In genomic region chr1:214234635-214235025, GRCh38 we compare ENCODE assay signal across 15 cellular contexts. TPM values are rescaled to one million over a fixed set of nuclear protein-coding genes. Genes with fewer than 3 reads are reported as not detected.
A peak's percentile ranks its signal among the peaks of the same experiment; 100 is the strongest.
DNase-seq lines count a peak whose midpoint lies in the region; ATAC-seq and TF ChIP-seq lines count a peak whose summit lies in the region.
"Had no signal": no experiment of that assay in that cellular context is flagged by ENCODE, and none has a peak within 500 bp of the region (broad histone marks: within the 10 kb centered on the region; RNA-seq: fewer than 3 reads in every experiment).

No MANE protein-coding gene starts in this region.

- no peaks in the 10 kb centered on the region for H3K4me1 Mint-ChIP-seq in stimulated activated naive B cell treated with anti-CD40 and anti-IgM and Interleukin-4, amounts not matched to agents 10 μg/mL and 1 μg/mL and 100 μg/mL, for 72 hours
- H3K4me1 Mint-ChIP-seq: activated naive CD8-positive, alpha-beta T cell treated with anti-CD3 and anti-CD28 coated beads, Interleukin-2, amount 50 U/mL, for 24 hours had no signal

- no peak overlapping the region for H3K4me3 Mint-ChIP-seq in stimulated activated naive B cell treated with anti-CD40 and anti-IgM and Interleukin-4, amounts not matched to agents 10 μg/mL and 1 μg/mL and 100 μg/mL, for 72 hours
- H3K4me3 Mint-ChIP-seq: activated naive CD8-positive, alpha-beta T cell treated with anti-CD3 and anti-CD28 coated beads, Interleukin-2, amount 50 U/mL, for 24 hours had no signal

- intact Hi-C loops in adrenal gland (cut with DNase I), result no loop called here

- H3K27ac ChIP-seq in BLaER1 treated with 17β-estradiol and CSF1 and Interleukin-3, amounts not matched to agents 10 nM and 100 nM, result peak overlapping the region in 2 of 11 experiments; percentile 9 to 10; a peak in 1 of 22 replicates
- no peak overlapping the region for H3K27ac ChIP-seq in adrenal gland
- H3K27ac ChIP-seq: spleen had no signal

- H3K9me3 ChIP-seq in BLaER1 treated with 17β-estradiol and CSF1 and Interleukin-3, amounts not matched to agents 10 nM and 100 nM (replicated peaks in 1 of 11), result 0 out of 22 replicates have a peak, but pooled peaks cover 0 to 6% (median 0%) of the 10 kb centered on the region in 11 experiments
- H3K9me3 ChIP-seq in endocrine pancreas (ENCODE audit: control insufficient read depth, low read length), result no peaks in the 10 kb centered on the region
- H3K9me3 ChIP-seq in adrenal gland (replicated peaks in 1 of 3), result no peaks in the 10 kb centered on the region
- H3K9me3 ChIP-seq: spleen had no signal

- H4K20me1 ChIP-seq in BLaER1 treated with 17β-estradiol and CSF1 and Interleukin-3, amounts not matched to agents 10 nM and 100 nM, result no peaks in the 10 kb centered on the region

- H3K36me3 Mint-ChIP-seq in stimulated activated naive B cell treated with anti-CD40 and anti-IgM and Interleukin-4, amounts not matched to agents 10 μg/mL and 1 μg/mL and 100 μg/mL, for 72 hours, result no peaks in the 10 kb centered on the region

- no peak overlapping the region for H3K27ac Mint-ChIP-seq in stimulated activated naive B cell treated with anti-CD40 and anti-IgM and Interleukin-4, amounts not matched to agents 10 μg/mL and 1 μg/mL and 100 μg/mL, for 72 hours
- H3K27ac Mint-ChIP-seq: activated naive CD8-positive, alpha-beta T cell treated with anti-CD3 and anti-CD28 coated beads, Interleukin-2, amount 50 U/mL, for 24 hours had no signal

- no peak overlapping the region for H3K4me3 ChIP-seq in BLaER1 treated with 17β-estradiol and CSF1 and Interleukin-3, amounts not matched to agents 10 nM and 100 nM
- H3K4me3 ChIP-seq in endocrine pancreas (ENCODE audit: control insufficient read depth, insufficient read depth, low read length), result peak overlapping the region; percentile 28
- H3K4me3 ChIP-seq in adrenal gland, result no peak overlapping the region
- H3K4me3 ChIP-seq: spleen had no signal

- 78 to 90% (median 79%) methylated on average over 3 of the region's 3 CpGs for WGBS in adrenal gland, 4 donors

- no peaks in the 10 kb centered on the region for H3K36me3 ChIP-seq in BLaER1 treated with 17β-estradiol and CSF1 and Interleukin-3, amounts not matched to agents 10 nM and 100 nM
- H3K36me3 ChIP-seq in endocrine pancreas (ENCODE audit: control insufficient read depth, insufficient read depth, low read length) (no peaks in the 10 kb centered on the region), adrenal gland (replicated peaks in 1 of 2) (no peaks in the 10 kb centered on the region)
- H3K36me3 ChIP-seq: spleen had no signal

- no peak for ATAC-seq in stimulated activated naive B cell treated with anti-CD40 and anti-IgM and Interleukin-4, amounts not matched to agents 10 μg/mL and 1 μg/mL and 100 μg/mL, for 72 hours (replicated peaks)
- ATAC-seq: activated naive CD8-positive, alpha-beta T cell treated with anti-CD3 and anti-CD28 coated beads, Interleukin-2, amount 50 U/mL, for 24 hours had no signal

- no peak overlapping the region for H3K9ac ChIP-seq in BLaER1 treated with 17β-estradiol and CSF1 and Interleukin-3, amounts not matched to agents 10 nM and 100 nM
- H3K9ac ChIP-seq in endocrine pancreas (ENCODE audit: control insufficient read depth, insufficient read depth, low read length), result no peak overlapping the region

- H3K4me1 ChIP-seq in BLaER1 treated with 17β-estradiol and CSF1 and Interleukin-3, amounts not matched to agents 10 nM and 100 nM, result peaks cover 3 to 29% (median 20%) of the 10 kb centered on the region in 10 experiments; a peak in 19 of 20 replicates
- H3K4me1 ChIP-seq in endocrine pancreas (ENCODE audit: control insufficient read depth, insufficient read depth, low read length), result peaks cover 6% of the 10 kb centered on the region
- H3K4me1 ChIP-seq in adrenal gland (replicated peaks in 1 of 2), result no peaks in the 10 kb centered on the region
- H3K4me1 ChIP-seq: spleen had no signal

- H3K27me3 Mint-ChIP-seq in stimulated activated naive B cell treated with anti-CD40 and anti-IgM and Interleukin-4, amounts not matched to agents 10 μg/mL and 1 μg/mL and 100 μg/mL, for 72 hours, result peaks cover 19 to 21% of the 10 kb centered on the region in 2 donors

- H3K4me2 ChIP-seq in BLaER1 treated with 17β-estradiol and CSF1 and Interleukin-3, amounts not matched to agents 10 nM and 100 nM, result peak overlapping the region in 9 of 11 experiments; percentile 26 to 68 (median 43); a peak in 18 of 22 replicates

- no peaks in the 10 kb centered on the region for H3K27me3 ChIP-seq in BLaER1 treated with 17β-estradiol and CSF1 and Interleukin-3, amounts not matched to agents 10 nM and 100 nM
- no peaks in the 10 kb centered on the region for H3K27me3 ChIP-seq in endocrine pancreas (ENCODE audit: control insufficient read depth, insufficient read depth, low read length)
- H3K27me3 ChIP-seq in adrenal gland, result no peaks in the 10 kb centered on the region
- H3K27me3 ChIP-seq: spleen had no signal

- TF ChIP-seq CTCF in adrenal gland (IDR thresholded peaks at IDR 0.05), result no peak

- DNase-seq in HCEC 1CT (peak; percentile 19), NCI-H2196 (lab: John Stamatoyannopoulos, UW; ENCODE audit: unreplicated experiment) (peak; percentile 71), D341Med (ENCODE audit: low spot score) (no peak), adrenal gland (no peak)
- DNase-seq in activated CD4-positive, CD25-positive, alpha-beta regulatory T cell (lab: John Stamatoyannopoulos, UW), result no peak
- no peak for DNase-seq in stimulated activated naive B cell treated with anti-CD40 and anti-IgM and Interleukin-4, amounts not matched to agents 10 μg/mL and 1 μg/mL and 100 μg/mL, for 72 hours
- DNase-seq: activated naive CD8-positive, alpha-beta T cell treated with anti-CD3 and anti-CD28 coated beads, Interleukin-2, amount 50 U/mL, for 24 hours; activated T-cell treated with anti-CD3 and anti-CD28 coated beads, Interleukin-2, amount 50 U/mL, for 48 hours; left cardiac atrium; NCI-H82; posterior cingulate gyrus; spleen; substantia nigra had no signal

- TF ChIP-seq POLR2A in adrenal gland (IDR thresholded peaks at IDR 0.05), result no peak

- peaks cover 0 to 2% of the 10 kb centered on the region in 2 donors for H3K9me3 Mint-ChIP-seq in stimulated activated naive B cell treated with anti-CD40 and anti-IgM and Interleukin-4, amounts not matched to agents 10 μg/mL and 1 μg/mL and 100 μg/mL, for 72 hours
- H3K9me3 Mint-ChIP-seq: activated naive CD8-positive, alpha-beta T cell treated with anti-CD3 and anti-CD28 coated beads, Interleukin-2, amount 50 U/mL, for 24 hours had no signal

RNA-seq across cellular contexts. Expression of gene SMYD2, which starts 46.3 kb away (rescaled TPM):
- 10 to 100 TPM; 11.4 to 25.9 (median 23.2) TPM for total RNA-seq in adrenal gland
- polyA plus RNA-seq in adrenal gland, result 10 to 100 TPM; 18.5 to 25.0 (median 20.9) TPM

Comparison
In these comparisons a context has a peak if more than half of its experiments do, and no peak if none do; other contexts are left out.
1. DNase-seq: peak in HCEC 1CT (single experiment) and NCI-H2196 (single experiment); none in activated CD4-positive, CD25-positive, alpha-beta regulatory T cell (0 of 4), D341Med (single experiment), adrenal gland (0 of 7) and stimulated activated naive B cell treated with anti-CD40 and anti-IgM and Interleukin-4, amounts not matched to agents 10 μg/mL and 1 μg/mL and 100 μg/mL, for 72 hours (single experiment).